In the genomic region with DNA sequence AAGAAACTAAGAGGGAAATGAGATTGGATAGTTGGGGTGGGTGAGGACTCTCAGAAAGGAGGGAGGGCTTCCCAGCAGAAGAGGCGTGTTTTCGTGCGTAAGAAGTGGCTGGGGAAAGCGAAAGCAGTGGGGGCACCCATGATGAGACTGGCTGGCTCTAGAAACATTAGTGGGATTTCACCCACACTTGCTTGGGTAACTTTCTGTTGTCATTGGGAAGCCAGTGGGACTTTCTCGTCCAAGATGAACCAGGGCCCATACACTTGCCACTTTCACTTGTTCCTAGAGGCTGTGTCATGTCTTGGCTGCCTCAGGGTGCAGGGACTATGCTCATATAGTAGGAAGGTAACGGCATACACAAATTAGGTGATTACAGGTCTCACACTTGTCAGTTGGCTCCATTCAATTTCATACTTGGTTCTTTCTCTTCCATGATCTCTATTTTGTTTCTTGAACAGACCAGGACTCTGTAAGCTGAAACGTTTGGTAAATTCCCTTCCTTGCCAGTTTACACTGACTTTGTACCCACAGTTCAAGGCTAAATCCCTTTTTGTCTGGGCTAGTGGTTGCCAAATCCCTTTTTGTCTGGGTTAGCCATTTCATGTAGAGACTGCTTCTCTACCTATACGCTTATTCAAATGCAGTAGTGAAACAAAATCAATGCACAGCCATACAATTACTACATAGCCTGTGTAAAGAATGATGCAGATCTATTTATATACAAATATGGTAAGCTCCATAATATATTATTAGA, we compare ENCODE assay signal across 10 cellular contexts. TPM values are rescaled to one million over a fixed set of nuclear protein-coding genes. Genes with fewer than 3 reads are reported as not detected.
DNase-seq lines count a peak whose midpoint lies in the region; ATAC-seq and TF ChIP-seq lines count a peak whose summit lies in the region.
"Had no signal": no experiment of that assay in that cellular context is flagged by ENCODE, and none has a peak within 500 bp of the region (broad histone marks: within the 10 kb centered on the region; RNA-seq: fewer than 3 reads in every experiment).

No MANE protein-coding gene starts in this region.

- H3K36me3 ChIP-seq in effector memory CD4-positive, alpha-beta T cell (ENCODE audit: control insufficient read depth, insufficient read depth, low read length): no peaks in the 10 kb centered on the region
- H3K36me3 ChIP-seq in thoracic aorta: no peaks in the 10 kb centered on the region
- H3K36me3 ChIP-seq in SK-N-SH (replicated peaks in 1 of 2; ENCODE audit: control insufficient read depth in 1 of 2, insufficient read depth in 2 of 2, low read length in 1 of 2): no peaks in the 10 kb centered on the region

- no peaks in the 10 kb centered on the region for H3K79me2 ChIP-seq in SK-N-SH (ENCODE audit: insufficient read depth)

- H3K4me1 Mint-ChIP-seq in T-helper 2 cell treated with Interferon-gamma antibody and Interleukin-4, amounts not matched to agents 5 μg/mL and 100 μg/mL, for 36 hours (ENCODE audit: low read depth): peaks cover 18% of the 10 kb centered on the region

- H3K4me3 Mint-ChIP-seq in T-helper 2 cell treated with Interferon-gamma antibody and Interleukin-4, amounts not matched to agents 5 μg/mL and 100 μg/mL, for 36 hours: peak overlapping the region; percentile 46

- H3K27me3 Mint-ChIP-seq in T-helper 2 cell treated with Interferon-gamma antibody and Interleukin-4, amounts not matched to agents 5 μg/mL and 100 μg/mL, for 36 hours (ENCODE audit: low read depth): no peaks in the 10 kb centered on the region

- H3K27ac ChIP-seq in effector memory CD4-positive, alpha-beta T cell (ENCODE audit: insufficient read depth, low read length, poor library complexity, severe bottlenecking): peak overlapping the region; percentile 39
- H3K27ac ChIP-seq in thoracic aorta: peak overlapping the region in 1 of 2 donors; percentile 6
- no peak overlapping the region for H3K27ac ChIP-seq in SK-N-SH (ENCODE audit: low read depth in 2 of 2, low read length in 1 of 2)
- H3K27ac ChIP-seq: 22Rv1 had no signal

- H3F3A ChIP-seq in SK-N-SH (replicated peaks; ENCODE audit: insufficient read depth): no peaks in the 10 kb centered on the region

- H3K9ac ChIP-seq in SK-N-SH: no peak overlapping the region

- H4K20me1 ChIP-seq in SK-N-SH (ENCODE audit: insufficient read depth): no peaks in the 10 kb centered on the region

- H3K27ac Mint-ChIP-seq in T-helper 2 cell treated with Interferon-gamma antibody and Interleukin-4, amounts not matched to agents 5 μg/mL and 100 μg/mL, for 36 hours: peak overlapping the region; percentile 60

- no peaks in the 10 kb centered on the region for H3K4me1 ChIP-seq in effector memory CD4-positive, alpha-beta T cell (ENCODE audit: control insufficient read depth, insufficient read depth, low read length, poor library complexity, severe bottlenecking)
- peaks cover 3 to 9% of the 10 kb centered on the region in 2 donors for H3K4me1 ChIP-seq in thoracic aorta (ENCODE audit: control insufficient read depth in 1 of 2, low read depth in 2 of 2)
- H3K4me1 ChIP-seq in SK-N-SH (ENCODE audit: control insufficient read depth in 1 of 2, insufficient read depth in 2 of 2, low read depth in 1 of 2, low read length in 1 of 2): peaks cover 0 to 5% of the 10 kb centered on the region in 2 experiments; a peak in 1 of 4 replicates

- H3K9me3 Mint-ChIP-seq in T-helper 2 cell treated with Interferon-gamma antibody and Interleukin-4, amounts not matched to agents 5 μg/mL and 100 μg/mL, for 36 hours: no peaks in the 10 kb centered on the region

- H3K36me3 Mint-ChIP-seq in T-helper 2 cell treated with Interferon-gamma antibody and Interleukin-4, amounts not matched to agents 5 μg/mL and 100 μg/mL, for 36 hours (ENCODE audit: low read depth): no peaks in the 10 kb centered on the region

- H3K9me3 ChIP-seq in effector memory CD4-positive, alpha-beta T cell (ENCODE audit: control insufficient read depth, low read length): no peaks in the 10 kb centered on the region
- H3K9me3 ChIP-seq in thoracic aorta (no peaks in the 10 kb centered on the region), SK-N-SH (no peaks in the 10 kb centered on the region)

- H3K9me2 ChIP-seq in SK-N-SH: no peaks in the 10 kb centered on the region

- POLR2A ChIA-PET in SK-N-SH (lab: Yijun Ruan, JAX): no interaction called here

- H3K4me3 ChIP-seq in effector memory CD4-positive, alpha-beta T cell (ENCODE audit: insufficient read depth, low read depth, low read length, poor library complexity, severe bottlenecking): peak overlapping the region; percentile 20
- H3K4me3 ChIP-seq in thoracic aorta (peak overlapping the region; percentile 6), SK-N-SH (ENCODE audit: low read depth in 2 of 2, low read length in 1 of 2) (no peak overlapping the region)

- no peak overlapping the region for H3K4me2 ChIP-seq in SK-N-SH

- no peak for TF ChIP-seq EP300 in SK-N-SH (IDR thresholded peaks at IDR 0.05; ENCODE audit: borderline replicate concordance in 1 of 2, low read depth in 1 of 2, low read length in 1 of 2)

- no peak for TF ChIP-seq RAD21 in SK-N-SH (IDR thresholded peaks at IDR 0.05; ENCODE audit: low read length)

- TF ChIP-seq CTCF in thoracic aorta (IDR thresholded peaks at IDR 0.05) (no peak), SK-N-SH (IDR thresholded peaks at IDR 0.05) (no peak)

- no peak overlapping the region for H2AFZ ChIP-seq in SK-N-SH (ENCODE audit: low read depth)

- no peak for DNase-seq in activated CD4-positive, CD25-positive, alpha-beta regulatory T cell treated with anti-CD3 and anti-CD28 coated beads, Interleukin-2, amount 50 U/mL, for 72 hours
- DNase-seq in T-helper 2 cell treated with Interferon-gamma antibody and Interleukin-4, amounts not matched to agents 5 μg/mL and 100 μg/mL, for 36 hours (ENCODE audit: low spot score): peak; percentile 52
- DNase-seq in effector memory CD4-positive, alpha-beta T cell: peak; percentile 13 to 22 (median 22)
- DNase-seq in thoracic aorta (ENCODE audit: low spot score) (no peak), Kasumi-1 (lab: John Stamatoyannopoulos, UW) (no peak), SK-N-SH (no peak), GOT3 (lab: John Stamatoyannopoulos, UW) (no peak)
- DNase-seq: caudate nucleus had no signal

- H3K27me3 ChIP-seq in effector memory CD4-positive, alpha-beta T cell (replicated peaks; ENCODE audit: control insufficient read depth, insufficient read depth, low read length, poor library complexity, severe bottlenecking): no peaks in the 10 kb centered on the region
- H3K27me3 ChIP-seq in thoracic aorta (replicated peaks; ENCODE audit: insufficient read depth) (no peaks in the 10 kb centered on the region), SK-N-SH (ENCODE audit: insufficient read depth) (no peaks in the 10 kb centered on the region)

- WGBS in SK-N-SH (ENCODE audit: low lambda C conversion rate): 80% methylated on average over 8 of the region's 8 CpGs

- ATAC-seq in activated CD4-positive, CD25-positive, alpha-beta regulatory T cell treated with anti-CD3 and anti-CD28 coated beads, Interleukin-2, amount 50 U/mL, for 24 hours: peak; percentile 57 to 68
- ATAC-seq in thoracic aorta (ENCODE audit: insufficient number of reproducible peaks, low FRiP score, low read depth): no peak

- CTCF ChIA-PET in SK-N-SH (lab: Yijun Ruan, JAX): interaction anchor here (1.0 kb wide), 1 partner anchor 28 kb away, joined by 3 read pairs; no protein-coding TSS in a partner anchor

TF ChIP-seq in SK-N-SH, 30 proteins besides CTCF, POLR2A, EP300 and RAD21 (continues in another document):
- TF ChIP-seq POLR2AphosphoS5 (IDR thresholded peaks at IDR 0.05; ENCODE audit: low read depth, low read length) (no peak), REST (IDR thresholded peaks at IDR 0.05; ENCODE audit: low read depth, low read length) (no peak), RCOR1 (IDR thresholded peaks at IDR 0.05; ENCODE audit: low read length) (no peak), MXI1 (IDR thresholded peaks at IDR 0.05; ENCODE audit: low read depth, low read length) (no peak), SMC3 (IDR thresholded peaks at IDR 0.05; ENCODE audit: low read depth, low read length) (no peak)

RNA-seq across cellular contexts. Expression of gene CXCR5, which starts 42.0 kb away (rescaled TPM):
- total RNA-seq in thoracic aorta: not detected
- polyA plus RNA-seq in SK-N-SH (2012; rRNA removed): 0.02 TPM in 1 of 2 replicates, not detected in the other
- polyA plus RNA-seq in SK-N-SH (2012; cell fraction: cytosol; rRNA removed): not detected in 2 replicates
- polyA plus RNA-seq in SK-N-SH (2012; cell fraction: nucleus; rRNA removed): not detected in 2 replicates

RNA-seq across cellular contexts. Expression of gene DDX6, which starts 50.7 kb away (rescaled TPM):
- 100 to 1,000 TPM in 1 of 2 donors, 10 to 100 TPM in 1; 77.2 to 161 TPM for total RNA-seq in thoracic aorta
- polyA plus RNA-seq in SK-N-SH (2012; rRNA removed): 7.9 and 13.0 TPM in 2 replicates
- polyA plus RNA-seq in SK-N-SH (2012; cell fraction: cytosol; rRNA removed): 10.6 and 12.3 TPM in 2 replicates
- 4.6 and 11.1 TPM in 2 replicates for polyA plus RNA-seq in SK-N-SH (2012; cell fraction: nucleus; rRNA removed)

Comparison
In these comparisons a context has a peak if more than half of its experiments do, and no peak if none do; other contexts are left out.
1. DNase-seq: peak in T-helper 2 cell treated with Interferon-gamma antibody and Interleukin-4, amounts not matched to agents 5 μg/mL and 100 μg/mL, for 36 hours (single experiment) and effector memory CD4-positive, alpha-beta T cell (3 of 3); none in activated CD4-positive, CD25-positive, alpha-beta regulatory T cell treated with anti-CD3 and anti-CD28 coated beads, Interleukin-2, amount 50 U/mL, for 72 hours (single experiment), thoracic aorta (single experiment), Kasumi-1 (0 of 2), SK-N-SH (single experiment) and GOT3 (single experiment).
2. H3K4me3 ChIP-seq: peak in effector memory CD4-positive, alpha-beta T cell (single experiment) and thoracic aorta (single experiment); none in SK-N-SH (0 of 2).